ENCODE assay signal across 8 cellular contexts in the genomic region with DNA sequence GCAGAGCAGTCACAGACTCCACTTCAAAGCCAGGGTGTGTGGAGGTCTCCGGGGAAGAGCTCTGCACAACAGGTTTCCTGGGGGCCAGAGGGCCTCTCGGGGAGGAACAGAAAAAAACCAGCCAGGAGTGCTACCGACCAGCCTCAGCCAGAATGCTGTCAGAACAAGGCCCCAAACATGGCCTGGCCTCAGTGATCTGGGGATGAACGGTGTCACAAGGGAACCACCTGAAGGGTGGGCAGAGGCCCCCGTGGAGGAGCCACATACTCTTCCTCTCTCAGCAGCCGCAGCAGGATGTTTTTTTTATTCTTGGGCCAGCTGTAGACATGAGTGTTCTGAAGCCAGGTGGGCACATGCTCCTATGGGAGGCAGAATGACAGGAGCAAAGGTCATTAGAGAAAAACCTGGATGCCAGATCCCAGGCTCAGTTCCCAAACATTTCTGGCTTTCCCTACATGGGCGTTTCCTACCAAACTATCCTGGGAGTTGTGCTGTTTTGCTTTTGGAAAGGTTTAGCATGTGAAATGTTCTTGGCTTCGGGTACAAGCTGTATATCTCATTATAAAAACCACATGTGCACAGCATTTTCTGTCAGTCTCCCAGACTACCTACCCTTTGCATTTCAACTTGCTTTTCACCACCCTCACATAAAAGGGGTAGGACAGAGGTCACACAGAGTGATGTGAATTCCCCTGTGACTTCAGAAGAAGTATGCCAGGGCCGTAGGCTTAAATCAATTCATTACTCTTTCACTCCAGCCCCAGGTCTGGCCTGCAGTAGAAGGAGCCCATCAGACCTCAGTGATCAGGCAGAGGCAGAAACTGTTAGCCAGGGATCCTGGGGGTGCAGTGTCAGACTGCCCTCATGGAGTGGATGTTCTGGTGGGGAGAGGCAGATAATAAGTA. TPM values are rescaled to one million over a fixed set of nuclear protein-coding genes. Genes with fewer than 3 reads are reported as not detected.
DNase-seq lines count a peak whose midpoint lies in the region; ATAC-seq, FAIRE-seq and TF ChIP-seq lines count a peak whose summit lies in the region.

No MANE protein-coding gene starts in this region.

- TF ChIP-seq EP300 in HepG2 (IDR thresholded peaks at IDR 0.05; ENCODE audit: low read depth in 2 of 2, low read length in 2 of 2) (no peak), HepG2 (CRISPR knock-in tag; IDR thresholded peaks at IDR 0.05; ENCODE audit: borderline replicate concordance) (no peak)

- POLR2A ChIA-PET in HepG2 (lab: Yijun Ruan, JAX) = no interaction called here
- POLR2A ChIA-PET in PC-9 (lab: Charles Lee; ENCODE audit: unreplicated experiment) = no interaction called here

- peaks cover 43% of the 10 kb centered on the region for H3K4me1 Mint-ChIP-seq in activated T-helper 2 cell treated with anti-CD3 and anti-CD28 coated beads, Interferon-gamma antibody, Interleukin-2, Interleukin-4, amounts not matched to agents 10 μg/mL and 5 μg/mL and 100 μg/mL, durations not matched to agents 14 hours and 24 hours and 36 hours (ENCODE audit: low read depth)

- ATAC-seq in HepG2 = peak; percentile 70

- no peaks in the 10 kb centered on the region for H3K27me3 Mint-ChIP-seq in activated T-helper 2 cell treated with anti-CD3 and anti-CD28 coated beads, Interferon-gamma antibody, Interleukin-2, Interleukin-4, amounts not matched to agents 10 μg/mL and 5 μg/mL and 100 μg/mL, durations not matched to agents 14 hours and 24 hours and 36 hours (ENCODE audit: low read depth)

- no peaks in the 10 kb centered on the region for H3F3A ChIP-seq in PC-9 (ENCODE audit: insufficient read depth, low read depth)

- H3K36me3 ChIP-seq in HepG2 (replicated peaks in 1 of 2; ENCODE audit: control insufficient read depth in 1 of 2, insufficient read depth in 2 of 2, low read length in 2 of 2) (peaks cover 7 to 17% of the 10 kb centered on the region in 2 experiments), PC-9 (ENCODE audit: low read depth) (peaks cover 20% of the 10 kb centered on the region)

- TF ChIP-seq RAD21 in HepG2 (CRISPR knock-in tag; IDR thresholded peaks at IDR 0.05) = no peak

- H3K27ac Mint-ChIP-seq in activated T-helper 2 cell treated with anti-CD3 and anti-CD28 coated beads, Interferon-gamma antibody, Interleukin-2, Interleukin-4, amounts not matched to agents 10 μg/mL and 5 μg/mL and 100 μg/mL, durations not matched to agents 14 hours and 24 hours and 36 hours = peak overlapping the region; percentile 66

- no peaks in the 10 kb centered on the region for H3K9me3 Mint-ChIP-seq in activated T-helper 2 cell treated with anti-CD3 and anti-CD28 coated beads, Interferon-gamma antibody, Interleukin-2, Interleukin-4, amounts not matched to agents 10 μg/mL and 5 μg/mL and 100 μg/mL, durations not matched to agents 14 hours and 24 hours and 36 hours

- TF ChIP-seq POLR2A in HepG2 (IDR thresholded peaks at IDR 0.05; ENCODE audit: insufficient read depth in 1 of 2, low read depth in 2 of 2, low read length in 2 of 2) = no peak

- H4K20me1 ChIP-seq in HepG2 (ENCODE audit: insufficient read depth, low read length) (no peaks in the 10 kb centered on the region), PC-9 (ENCODE audit: insufficient read depth) (no peaks in the 10 kb centered on the region; the same call in 1 of the 2 replicates)

- H3K36me3 Mint-ChIP-seq in activated T-helper 2 cell treated with anti-CD3 and anti-CD28 coated beads, Interferon-gamma antibody, Interleukin-2, Interleukin-4, amounts not matched to agents 10 μg/mL and 5 μg/mL and 100 μg/mL, durations not matched to agents 14 hours and 24 hours and 36 hours (ENCODE audit: low read depth) = peaks cover 60% of the 10 kb centered on the region

- H2AFZ ChIP-seq in HepG2 (ENCODE audit: low read length) (no peak overlapping the region), PC-9 (no peak overlapping the region)

- H3K27me3 ChIP-seq in HepG2 (ENCODE audit: control insufficient read depth in 1 of 2, insufficient read depth in 2 of 2, low read length in 2 of 2) (no peaks in the 10 kb centered on the region), PC-9 (ENCODE audit: insufficient read depth, low read depth) (no peaks in the 10 kb centered on the region)

- H3K9me2 ChIP-seq in PC-9 (ENCODE audit: insufficient read depth) = no peaks in the 10 kb centered on the region

- 71% methylated on average over 9 of the region's 9 CpGs for WGBS in HepG2 (ENCODE audit: low lambda C conversion rate)

- DNase-seq in NCI-H345 treated with DMSO at 0.1 percent for 48 hours (lab: John Stamatoyannopoulos, UW; ENCODE audit: unreplicated experiment) (peak; percentile 62), NCI-H345 (lab: John Stamatoyannopoulos, UW) (no peak), HepG2 (ENCODE audit: low spot score) (peak; percentile 34), RCC 7860 (ENCODE audit: low spot score) (no peak), PC-9 (no peak)
- DNase-seq in activated T-helper 2 cell treated with anti-CD3 and anti-CD28 coated beads, Interferon-gamma antibody, Interleukin-2, Interleukin-4, amounts not matched to agents 10 μg/mL and 5 μg/mL and 100 μg/mL, durations not matched to agents 14 hours and 24 hours and 36 hours (ENCODE audit: low spot score) = no peak
- DNase-seq in stimulated activated CD4-positive, alpha-beta T cell treated with anti-CD3 and anti-CD28 coated beads, Interleukin-1b, Interleukin-23, amount 100 ng/mL, for 48 hours = no peak

- FAIRE-seq in HepG2 (lab: Jason Lieb, UNC) (no peak), RCC 7860 (lab: Jason Lieb, UNC) (no peak)

- TF ChIP-seq CTCF in HepG2 (CRISPR knock-in tag; IDR thresholded peaks at IDR 0.05) = no peak
- no peak for TF ChIP-seq CTCF in PC-9 (conservative IDR thresholded peaks at IDR 0.05)

- no peaks in the 10 kb centered on the region for H3K9me3 ChIP-seq in HepG2 (ENCODE audit: low read length)
- H3K9me3 ChIP-seq in PC-9 (ENCODE audit: insufficient read depth, low read depth) = no peaks in the 10 kb centered on the region

- CTCF ChIA-PET in HepG2 (lab: Yijun Ruan, JAX; ENCODE audit: low intra/inter-chr PET ratio, low total read pairs) = no interaction called here
- CTCF ChIA-PET in PC-9 (lab: Charles Lee) = no interaction called here

- H3K4me3 ChIP-seq in HepG2 (replicated peaks in 1 of 3; ENCODE audit: insufficient read depth in 1 of 3, low read depth in 2 of 3, low read length in 3 of 3) = no peak overlapping the region
- H3K4me3 ChIP-seq in PC-9 = no peak overlapping the region

- in situ Hi-C loops in HepG2 (cut with HindIII; ENCODE audit: extremely low pct_ligation_motif_present, low pct_unique_long_range_greater_than_20kb) = no loop called here

- H3K4me1 ChIP-seq in HepG2 (ENCODE audit: insufficient read depth, low read length) (peaks cover 15% of the 10 kb centered on the region), PC-9 (replicated peaks; ENCODE audit: insufficient read depth) (no peaks in the 10 kb centered on the region)

- H3K4me3 Mint-ChIP-seq in activated T-helper 2 cell treated with anti-CD3 and anti-CD28 coated beads, Interferon-gamma antibody, Interleukin-2, Interleukin-4, amounts not matched to agents 10 μg/mL and 5 μg/mL and 100 μg/mL, durations not matched to agents 14 hours and 24 hours and 36 hours (ENCODE audit: low read depth) = no peak overlapping the region

- no peak overlapping the region for H3K27ac ChIP-seq in HepG2 (ENCODE audit: extremely low read length, insufficient read depth, low read length)
- H3K27ac ChIP-seq in temporal lobe (ENCODE audit: low read depth, low read length) = peak overlapping the region; percentile 47
- H3K27ac ChIP-seq in PC-9 = no peak overlapping the region

- no TSS peak for BruUV-seq in HepG2 (replicated peaks; lab: Mats Ljungman, UMichigan)
- no TSS peak for BruUV-seq in PC-9 (replicated peaks; lab: Mats Ljungman, UMichigan)

- no peak overlapping the region for H3K9ac ChIP-seq in HepG2 (ENCODE audit: insufficient read depth, low read depth, low read length)

- H3K4me2 ChIP-seq in HepG2 (ENCODE audit: low read depth, low read length) (no peak overlapping the region), PC-9 (no peak overlapping the region)

- H3K79me2 ChIP-seq in HepG2 (ENCODE audit: insufficient read depth, low read length) (no peaks in the 10 kb centered on the region), PC-9 (ENCODE audit: low read depth) (no peaks in the 10 kb centered on the region)

- intact Hi-C loops in activated T-helper 2 cell treated with anti-CD3 and anti-CD28 coated beads, Interferon-gamma antibody, Interleukin-2, Interleukin-4, amounts not matched to agents 10 μg/mL and 5 μg/mL and 100 μg/mL, durations not matched to agents 14 hours and 24 hours and 36 hours (cut with micrococcal nuclease) = no loop called here
- intact Hi-C loops in HepG2 (cut with micrococcal nuclease; ENCODE audit: unreplicated experiment) = no loop called here
- intact Hi-C loops in PC-9 (cut with micrococcal nuclease; ENCODE audit: unreplicated experiment) = no loop called here

TF ChIP-seq in HepG2, 621 proteins besides CTCF, POLR2A, EP300 and RAD21 (continues in another document):
- no peak for TF ChIP-seq FOXM1 (CRISPR knock-in tag; IDR thresholded peaks at IDR 0.05)

RNA-seq across cellular contexts. Expression of a gene that starts 46.2 kb away (rescaled TPM):
- total RNA-seq in activated T-helper 2 cell treated with anti-CD3 and anti-CD28 coated beads, Interferon-gamma antibody, Interleukin-2, Interleukin-4, amounts not matched to agents 10 μg/mL and 5 μg/mL and 100 μg/mL, durations not matched to agents 14 hours and 24 hours and 36 hours = 20.9 and 22.5 TPM in 2 replicates
- total RNA-seq in HepG2 (2016; rRNA removed; fragmentation: Illumina TruSeq; extraction: Trizol) (7.2 and 8.1 TPM in 2 replicates), temporal lobe (2.2 TPM), PC-9 (2021) (28.0 and 37.6 TPM in 2 replicates)
- 3.0 and 3.4 TPM in 2 replicates for total RNA-seq in HepG2 (2016; cell fraction: cytosol; rRNA removed; fragmentation: Illumina TruSeq; extraction: Trizol; ENCODE audit: low read depth)
- total RNA-seq in HepG2 (2016; cell fraction: insoluble cytoplasmic fraction; rRNA removed; fragmentation: Illumina TruSeq; extraction: Trizol) = 6.7 and 7.7 TPM in 2 replicates
- total RNA-seq in HepG2 (2016; cell fraction: membrane; rRNA removed; fragmentation: Illumina TruSeq; extraction: Trizol) = 8.2 and 8.7 TPM in 2 replicates
- total RNA-seq in HepG2 (2016; cell fraction: nucleus; rRNA removed; fragmentation: Illumina TruSeq; extraction: Trizol) = 4.9 and 7.7 TPM in 2 replicates
- polyA plus RNA-seq in HepG2 (2011; rRNA removed) = 6.7 and 9.0 TPM in 2 replicates
- polyA plus RNA-seq in HepG2 (2011; cell fraction: cytosol; rRNA removed) = 6.2 and 8.5 TPM in 2 replicates
- polyA plus RNA-seq in HepG2 (2011; cell fraction: nucleus; rRNA removed) = 3.9 and 4.2 TPM in 2 replicates
- 7.5 and 14.6 TPM in 2 replicates for polyA plus RNA-seq in HepG2 (2012)
- polyA plus RNA-seq in HepG2 (2016; cell fraction: cytosol; fragmentation: Illumina TruSeq; extraction: Trizol; ENCODE audit: low read depth) = 2.9 and 3.1 TPM in 2 replicates
- 7.0 and 10.0 TPM in 2 replicates for polyA plus RNA-seq in HepG2 (2016; cell fraction: insoluble cytoplasmic fraction; fragmentation: Illumina TruSeq; extraction: Trizol; ENCODE audit: low read depth)
- polyA plus RNA-seq in HepG2 (2016; cell fraction: membrane; fragmentation: Illumina TruSeq; extraction: Trizol; ENCODE audit: low read depth) = 5.9 and 7.5 TPM in 2 replicates
- polyA plus RNA-seq in HepG2 (2016; cell fraction: nucleus; fragmentation: Illumina TruSeq; extraction: Trizol; ENCODE audit: insufficient read depth, low read depth) = 4.2 and 6.1 TPM in 2 replicates
- 22.7 and 33.3 TPM in 2 replicates for polyA minus RNA-seq in HepG2 (2011; rRNA and poly(A)+ RNA removed; ENCODE audit: low replicate concordance)
- 5.7 and 6.9 TPM in 2 replicates for polyA minus RNA-seq in HepG2 (2011; cell fraction: cytosol; rRNA and poly(A)+ RNA removed)
- polyA minus RNA-seq in HepG2 (2011; cell fraction: nucleus; rRNA and poly(A)+ RNA removed) = 5.8 TPM in 2 replicates

Comparison
In these comparisons a context has a peak if more than half of its experiments do, and no peak if none do; other contexts are left out.
1. DNase-seq: peak in NCI-H345 treated with DMSO at 0.1 percent for 48 hours (single experiment) and HepG2 (single experiment); none in NCI-H345 (single experiment), activated T-helper 2 cell treated with anti-CD3 and anti-CD28 coated beads, Interferon-gamma antibody, Interleukin-2, Interleukin-4, amounts not matched to agents 10 μg/mL and 5 μg/mL and 100 μg/mL, durations not matched to agents 14 hours and 24 hours and 36 hours (single experiment), stimulated activated CD4-positive, alpha-beta T cell treated with anti-CD3 and anti-CD28 coated beads, Interleukin-1b, Interleukin-23, amount 100 ng/mL, for 48 hours (single experiment), RCC 7860 (single experiment) and PC-9 (0 of 2).